Comparison of ENCODE assay signal across 1 cellular context in the genomic region with DNA sequence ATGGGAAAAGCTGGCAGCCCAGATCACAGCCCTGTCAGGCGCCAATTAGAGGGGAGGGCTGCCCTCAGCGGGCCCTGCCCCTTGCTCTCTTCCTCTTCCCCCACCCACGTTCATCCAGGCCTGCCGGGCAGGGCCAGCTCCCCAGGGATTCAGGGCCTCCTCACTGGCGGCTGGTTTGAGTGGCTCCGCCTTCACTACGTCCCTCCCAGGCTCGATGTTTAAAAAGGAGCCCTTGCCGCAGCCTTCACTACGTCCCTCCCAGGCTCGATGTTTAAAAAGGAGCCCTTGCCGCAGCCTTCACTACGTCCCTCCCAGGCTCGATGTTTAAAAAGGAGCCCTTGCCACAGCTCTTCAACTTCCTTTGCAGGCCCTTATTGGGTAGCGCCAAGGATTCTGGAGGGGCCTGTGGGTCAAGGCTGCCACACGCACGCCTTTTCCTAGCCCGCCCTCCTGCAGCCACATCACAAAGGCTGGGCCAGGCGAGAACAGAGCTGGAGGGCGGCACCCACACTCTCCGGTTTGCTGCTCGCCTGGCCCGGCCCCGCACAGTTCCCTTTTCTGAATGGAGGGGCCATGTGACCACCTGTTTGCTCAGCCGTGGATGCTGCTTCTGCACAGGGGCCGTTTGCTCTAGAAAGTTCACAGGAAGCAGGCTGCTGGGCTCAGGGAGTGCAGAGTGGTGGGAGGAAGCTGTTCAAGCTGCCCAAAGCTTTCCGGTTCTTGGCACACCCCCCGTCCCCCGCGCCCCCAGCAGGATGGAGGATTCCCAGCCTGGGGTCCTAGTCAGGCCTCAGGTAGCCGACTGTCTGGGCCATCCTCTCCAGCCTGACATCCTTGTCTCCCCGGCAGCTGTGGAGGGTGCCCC.
A peak's percentile ranks its signal among the peaks of the same experiment; 100 is the strongest.
TF ChIP-seq lines count a peak whose summit lies in the region.

No MANE protein-coding gene starts in this region.

TF ChIP-seq in GM12878, 131 proteins besides CTCF, POLR2A, EP300 and RAD21 (continued from another document):
- TF ChIP-seq, protein P1, sequence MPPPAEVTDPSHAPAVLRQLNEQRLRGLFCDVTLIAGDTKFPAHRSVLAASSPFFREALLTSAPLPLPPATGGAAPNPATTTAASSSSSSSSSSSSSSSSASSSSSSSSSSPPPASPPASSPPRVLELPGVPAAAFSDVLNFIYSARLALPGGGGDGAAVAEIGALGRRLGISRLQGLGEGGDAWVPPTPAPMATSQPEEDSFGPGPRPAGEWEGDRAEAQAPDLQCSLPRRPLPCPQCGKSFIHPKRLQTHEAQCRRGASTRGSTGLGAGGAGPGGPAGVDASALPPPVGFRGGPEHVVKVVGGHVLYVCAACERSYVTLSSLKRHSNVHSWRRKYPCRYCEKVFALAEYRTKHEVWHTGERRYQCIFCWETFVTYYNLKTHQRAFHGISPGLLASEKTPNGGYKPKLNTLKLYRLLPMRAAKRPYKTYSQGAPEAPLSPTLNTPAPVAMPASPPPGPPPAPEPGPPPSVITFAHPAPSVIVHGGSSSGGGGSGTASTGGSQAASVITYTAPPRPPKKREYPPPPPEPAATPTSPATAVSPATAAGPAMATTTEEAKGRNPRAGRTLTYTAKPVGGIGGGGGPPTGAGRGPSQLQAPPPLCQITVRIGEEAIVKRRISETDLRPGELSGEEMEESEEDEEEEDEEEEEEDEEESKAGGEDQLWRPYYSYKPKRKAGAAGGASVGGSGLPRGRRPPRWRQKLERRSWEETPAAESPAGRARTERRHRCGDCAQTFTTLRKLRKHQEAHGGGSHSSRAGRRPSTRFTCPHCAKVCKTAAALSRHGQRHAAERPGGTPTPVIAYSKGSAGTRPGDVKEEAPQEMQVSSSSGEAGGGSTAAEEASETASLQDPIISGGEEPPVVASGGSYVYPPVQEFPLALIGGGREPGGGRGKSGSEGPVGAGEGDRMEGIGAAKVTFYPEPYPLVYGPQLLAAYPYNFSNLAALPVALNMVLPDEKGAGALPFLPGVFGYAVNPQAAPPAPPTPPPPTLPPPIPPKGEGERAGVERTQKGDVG (CRISPR knock-in tag; IDR thresholded peaks at IDR 0.05) = no peak
- TF ChIP-seq BMI1 (IDR thresholded peaks at IDR 0.05; ENCODE audit: borderline replicate concordance) = no peak
- TF ChIP-seq SMC3 (IDR thresholded peaks at IDR 0.05; ENCODE audit: borderline replicate concordance, low read length) = no peak
- TF ChIP-seq CHD4 (IDR thresholded peaks at IDR 0.05) = no peak
- TF ChIP-seq, protein P2, sequence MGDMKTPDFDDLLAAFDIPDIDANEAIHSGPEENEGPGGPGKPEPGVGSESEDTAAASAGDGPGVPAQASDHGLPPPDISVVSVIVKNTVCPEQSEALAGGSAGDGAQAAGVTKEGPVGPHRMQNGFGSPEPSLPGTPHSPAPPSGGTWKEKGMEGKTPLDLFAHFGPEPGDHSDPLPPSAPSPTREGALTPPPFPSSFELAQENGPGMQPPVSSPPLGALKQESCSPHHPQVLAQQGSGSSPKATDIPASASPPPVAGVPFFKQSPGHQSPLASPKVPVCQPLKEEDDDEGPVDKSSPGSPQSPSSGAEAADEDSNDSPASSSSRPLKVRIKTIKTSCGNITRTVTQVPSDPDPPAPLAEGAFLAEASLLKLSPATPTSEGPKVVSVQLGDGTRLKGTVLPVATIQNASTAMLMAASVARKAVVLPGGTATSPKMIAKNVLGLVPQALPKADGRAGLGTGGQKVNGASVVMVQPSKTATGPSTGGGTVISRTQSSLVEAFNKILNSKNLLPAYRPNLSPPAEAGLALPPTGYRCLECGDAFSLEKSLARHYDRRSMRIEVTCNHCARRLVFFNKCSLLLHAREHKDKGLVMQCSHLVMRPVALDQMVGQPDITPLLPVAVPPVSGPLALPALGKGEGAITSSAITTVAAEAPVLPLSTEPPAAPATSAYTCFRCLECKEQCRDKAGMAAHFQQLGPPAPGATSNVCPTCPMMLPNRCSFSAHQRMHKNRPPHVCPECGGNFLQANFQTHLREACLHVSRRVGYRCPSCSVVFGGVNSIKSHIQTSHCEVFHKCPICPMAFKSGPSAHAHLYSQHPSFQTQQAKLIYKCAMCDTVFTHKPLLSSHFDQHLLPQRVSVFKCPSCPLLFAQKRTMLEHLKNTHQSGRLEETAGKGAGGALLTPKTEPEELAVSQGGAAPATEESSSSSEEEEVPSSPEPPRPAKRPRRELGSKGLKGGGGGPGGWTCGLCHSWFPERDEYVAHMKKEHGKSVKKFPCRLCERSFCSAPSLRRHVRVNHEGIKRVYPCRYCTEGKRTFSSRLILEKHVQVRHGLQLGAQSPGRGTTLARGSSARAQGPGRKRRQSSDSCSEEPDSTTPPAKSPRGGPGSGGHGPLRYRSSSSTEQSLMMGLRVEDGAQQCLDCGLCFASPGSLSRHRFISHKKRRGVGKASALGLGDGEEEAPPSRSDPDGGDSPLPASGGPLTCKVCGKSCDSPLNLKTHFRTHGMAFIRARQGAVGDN (IDR thresholded peaks at IDR 0.05) = peak; percentile 69
- TF ChIP-seq, protein P3, sequence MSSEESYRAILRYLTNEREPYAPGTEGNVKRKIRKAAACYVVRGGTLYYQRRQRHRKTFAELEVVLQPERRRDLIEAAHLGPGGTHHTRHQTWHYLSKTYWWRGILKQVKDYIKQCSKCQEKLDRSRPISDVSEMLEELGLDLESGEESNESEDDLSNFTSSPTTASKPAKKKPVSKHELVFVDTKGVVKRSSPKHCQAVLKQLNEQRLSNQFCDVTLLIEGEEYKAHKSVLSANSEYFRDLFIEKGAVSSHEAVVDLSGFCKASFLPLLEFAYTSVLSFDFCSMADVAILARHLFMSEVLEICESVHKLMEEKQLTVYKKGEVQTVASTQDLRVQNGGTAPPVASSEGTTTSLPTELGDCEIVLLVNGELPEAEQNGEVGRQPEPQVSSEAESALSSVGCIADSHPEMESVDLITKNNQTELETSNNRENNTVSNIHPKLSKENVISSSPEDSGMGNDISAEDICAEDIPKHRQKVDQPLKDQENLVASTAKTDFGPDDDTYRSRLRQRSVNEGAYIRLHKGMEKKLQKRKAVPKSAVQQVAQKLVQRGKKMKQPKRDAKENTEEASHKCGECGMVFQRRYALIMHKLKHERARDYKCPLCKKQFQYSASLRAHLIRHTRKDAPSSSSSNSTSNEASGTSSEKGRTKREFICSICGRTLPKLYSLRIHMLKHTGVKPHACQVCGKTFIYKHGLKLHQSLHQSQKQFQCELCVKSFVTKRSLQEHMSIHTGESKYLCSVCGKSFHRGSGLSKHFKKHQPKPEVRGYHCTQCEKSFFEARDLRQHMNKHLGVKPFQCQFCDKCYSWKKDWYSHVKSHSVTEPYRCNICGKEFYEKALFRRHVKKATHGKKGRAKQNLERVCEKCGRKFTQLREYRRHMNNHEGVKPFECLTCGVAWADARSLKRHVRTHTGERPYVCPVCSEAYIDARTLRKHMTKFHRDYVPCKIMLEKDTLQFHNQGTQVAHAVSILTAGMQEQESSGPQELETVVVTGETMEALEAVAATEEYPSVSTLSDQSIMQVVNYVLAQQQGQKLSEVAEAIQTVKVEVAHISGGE (CRISPR knock-in tag; IDR thresholded peaks at IDR 0.05) = no peak
- TF ChIP-seq, protein P4, sequence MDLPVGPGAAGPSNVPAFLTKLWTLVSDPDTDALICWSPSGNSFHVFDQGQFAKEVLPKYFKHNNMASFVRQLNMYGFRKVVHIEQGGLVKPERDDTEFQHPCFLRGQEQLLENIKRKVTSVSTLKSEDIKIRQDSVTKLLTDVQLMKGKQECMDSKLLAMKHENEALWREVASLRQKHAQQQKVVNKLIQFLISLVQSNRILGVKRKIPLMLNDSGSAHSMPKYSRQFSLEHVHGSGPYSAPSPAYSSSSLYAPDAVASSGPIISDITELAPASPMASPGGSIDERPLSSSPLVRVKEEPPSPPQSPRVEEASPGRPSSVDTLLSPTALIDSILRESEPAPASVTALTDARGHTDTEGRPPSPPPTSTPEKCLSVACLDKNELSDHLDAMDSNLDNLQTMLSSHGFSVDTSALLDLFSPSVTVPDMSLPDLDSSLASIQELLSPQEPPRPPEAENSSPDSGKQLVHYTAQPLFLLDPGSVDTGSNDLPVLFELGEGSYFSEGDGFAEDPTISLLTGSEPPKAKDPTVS (IDR thresholded peaks at IDR 0.05; ENCODE audit: low read depth, low read length) = peak; percentile 90
- no peak for TF ChIP-seq SMAD5 (IDR thresholded peaks at IDR 0.05; ENCODE audit: low read depth)
- peak; percentile 39 to 56; a peak in 3 of 4 replicates for TF ChIP-seq IKZF2 (IDR thresholded peaks at IDR 0.05)
- TF ChIP-seq CREB1 (IDR thresholded peaks at IDR 0.05; ENCODE audit: low read depth) = peak; percentile 8; the same call in 1 of the 2 replicates
- no peak for TF ChIP-seq MEF2A (IDR thresholded peaks at IDR 0.05; ENCODE audit: insufficient read depth, low read depth, low read length)
- TF ChIP-seq SRF (IDR thresholded peaks at IDR 0.05; ENCODE audit: low read depth in 2 of 2, low read length in 2 of 2) = no peak
- peak; percentile 35; the same call in 1 of the 2 replicates for TF ChIP-seq CREM (IDR thresholded peaks at IDR 0.05; ENCODE audit: low read depth)
- peak; percentile 91 for TF ChIP-seq MXI1 (IDR thresholded peaks at IDR 0.05; ENCODE audit: low read depth, low read length)
- TF ChIP-seq KDM1A (IDR thresholded peaks at IDR 0.05; ENCODE audit: borderline replicate concordance) = no peak
- TF ChIP-seq, protein P5, sequence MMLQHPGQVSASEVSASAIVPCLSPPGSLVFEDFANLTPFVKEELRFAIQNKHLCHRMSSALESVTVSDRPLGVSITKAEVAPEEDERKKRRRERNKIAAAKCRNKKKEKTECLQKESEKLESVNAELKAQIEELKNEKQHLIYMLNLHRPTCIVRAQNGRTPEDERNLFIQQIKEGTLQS (IDR thresholded peaks at IDR 0.05; ENCODE audit: borderline replicate concordance, extremely low read depth, low read depth, low read length) = peak; percentile 59; the same call in 1 of the 2 replicates
- TF ChIP-seq RCOR1 (conservative IDR thresholded peaks at IDR 0.05; ENCODE audit: low read depth, low read length) = no peak
- TF ChIP-seq POU2F2 (IDR thresholded peaks at IDR 0.05; ENCODE audit: borderline replicate concordance, low read depth, low read length) = no peak; the same call in 2 of the 3 replicates
- TF ChIP-seq JUNB (IDR thresholded peaks at IDR 0.05) = no peak
- no peak for TF ChIP-seq PML (IDR thresholded peaks at IDR 0.05; ENCODE audit: low read length)
- TF ChIP-seq NBN (IDR thresholded peaks at IDR 0.05) = peak; percentile 61
- no peak for TF ChIP-seq BCL11A (IDR thresholded peaks at IDR 0.05; ENCODE audit: low read depth, low read length)
- TF ChIP-seq MTA3 (IDR thresholded peaks at IDR 0.05; ENCODE audit: borderline replicate concordance, low read length) = peak; percentile 42; the same call in 1 of the 2 replicates
- peak; percentile 19; the same call in 1 of the 2 replicates for TF ChIP-seq CHD2 (IDR thresholded peaks at IDR 0.05; ENCODE audit: borderline replicate concordance, low read depth, low read length)
TF ChIP-seq in GM12878: peak in this region for 42.
